18 cellular contexts compared by ENCODE assay signal in genomic region chr4:181147421-181147951, GRCh38.
DNase-seq lines count a peak whose midpoint lies in the region; ATAC-seq and TF ChIP-seq lines count a peak whose summit lies in the region.
"Had no signal": no experiment of that assay in that cellular context is flagged by ENCODE, and none has a peak within 500 bp of the region (broad histone marks: within the 10 kb centered on the region; RNA-seq: fewer than 3 reads in every experiment).

No MANE protein-coding gene starts in this region.

- H3K36me3 Mint-ChIP-seq in glutamatergic neuron (ENCODE audit: unreplicated experiment), result no peaks in the 10 kb centered on the region
- H3K36me3 Mint-ChIP-seq: CD14-positive monocyte; CD4-positive, alpha-beta memory T cell had no signal

- no peak for TF ChIP-seq CTCF in glutamatergic neuron (IDR thresholded peaks at IDR 0.05; ENCODE audit: partially characterized antibody, unreplicated experiment)

- H3K27me3 Mint-ChIP-seq in glutamatergic neuron (ENCODE audit: unreplicated experiment), result no peaks in the 10 kb centered on the region

- in situ Hi-C loops in ACHN (cut with HindIII; ENCODE audit: low pct_ligation_motif_present, low pct_unique_long_range_greater_than_20kb, low sequenced_read_pairs), result no loop called here

- peak overlapping the region; percentile 76 for H3K27ac Mint-ChIP-seq in glutamatergic neuron (ENCODE audit: unreplicated experiment)

- ATAC-seq in HG02763 (IDR thresholded peaks at IDR 0.05; ENCODE audit: unreplicated experiment) (no peak), HG03565 (IDR thresholded peaks at IDR 0.05; ENCODE audit: unreplicated experiment) (no peak)
- ATAC-seq: HCT116 had no signal

- DNase-seq in DMS 273 (lab: John Stamatoyannopoulos, UW; ENCODE audit: unreplicated experiment), result peak; percentile 78
- peak; percentile 24 for DNase-seq in DMS 273 treated with DMSO at 0.1 percent for 48 hours (lab: John Stamatoyannopoulos, UW)
- peak; percentile 21 for DNase-seq in NCI-H69 (lab: John Stamatoyannopoulos, UW)
- peak; percentile 29 for DNase-seq in glutamatergic neuron
- no peak for DNase-seq in ACHN
- DNase-seq: AML-193; CD4-positive, alpha-beta memory T cell; DMS53; GDM1; GOT3; H7; IMR-90; Karpas-422; KBM-7 had no signal

- peaks cover 2% of the 10 kb centered on the region for H3K9me3 Mint-ChIP-seq in glutamatergic neuron (ENCODE audit: unreplicated experiment)
- H3K9me3 Mint-ChIP-seq: CD14-positive monocyte; CD4-positive, alpha-beta memory T cell had no signal

- no peak overlapping the region for H3K4me3 Mint-ChIP-seq in glutamatergic neuron (ENCODE audit: unreplicated experiment)
- H3K4me3 Mint-ChIP-seq: CD14-positive monocyte; CD4-positive, alpha-beta memory T cell had no signal

- peaks cover 40% of the 10 kb centered on the region for H3K4me1 Mint-ChIP-seq in glutamatergic neuron (ENCODE audit: low read depth, unreplicated experiment)
- H3K4me1 Mint-ChIP-seq: CD14-positive monocyte had no signal
